In genomic region chr17:50240876-50241275, GRCh38 we compare ENCODE assay signal across 16 cellular contexts. TPM values are rescaled to one million over a fixed set of nuclear protein-coding genes. Genes with fewer than 3 reads are reported as not detected.
DNase-seq lines count a peak whose midpoint lies in the region; ATAC-seq and TF ChIP-seq lines count a peak whose summit lies in the region.
"Had no signal": no experiment of that assay in that cellular context is flagged by ENCODE, and none has a peak within 500 bp of the region (broad histone marks: within the 10 kb centered on the region; RNA-seq: fewer than 3 reads in every experiment).

No MANE protein-coding gene starts in this region.

- H3K27ac ChIP-seq in IMR-90 (ENCODE audit: insufficient read depth, low read length), result no peak overlapping the region

- H2AFZ ChIP-seq in IMR-90 (replicated peaks; ENCODE audit: low read length, poor library complexity), result no peak overlapping the region

- H2BK120ac ChIP-seq in IMR-90 (ENCODE audit: low read depth, low read length), result no peak overlapping the region

- H2AK9ac ChIP-seq in IMR-90 (replicated peaks; ENCODE audit: low read depth, low read length, poor library complexity), result no peak overlapping the region

- in situ Hi-C loops in IMR-90 (cut with MboI; ENCODE audit: low sequenced_read_pairs), result no loop called here

- H3K56ac ChIP-seq in IMR-90 (ENCODE audit: extremely low read depth, insufficient read depth, low read length), result no peak overlapping the region

- H3K79me1 ChIP-seq in IMR-90 (ENCODE audit: low read depth in 1 of 2, low read length in 2 of 2), result no peaks in the 10 kb centered on the region; a peak in 1 of 4 replicates

- H3K4me3 ChIP-seq in AG10803 (ENCODE audit: low read length) (no peak overlapping the region), IMR-90 (ENCODE audit: insufficient read depth, low read depth, low read length) (no peak overlapping the region)

- peaks cover 9% of the 10 kb centered on the region; the same call in 1 of the 2 replicates for H3K4me1 ChIP-seq in IMR-90 (ENCODE audit: control insufficient read depth, insufficient read depth, low read length)

- no peak overlapping the region for H4K8ac ChIP-seq in IMR-90 (ENCODE audit: low read depth in 2 of 2, low read length in 2 of 2)

- no peaks in the 10 kb centered on the region; the same call in 1 of the 2 replicates for H3K9me3 ChIP-seq in IMR-90 (ENCODE audit: control insufficient read depth, insufficient read depth, low read length)

- ATAC-seq in IMR-90 (ENCODE audit: low read depth) (no peak; the same call in 1 of the 2 replicates), GM21528 (IDR thresholded peaks at IDR 0.05; ENCODE audit: low FRiP score, unreplicated experiment) (no peak), HG03342 (IDR thresholded peaks at IDR 0.05; ENCODE audit: unreplicated experiment) (no peak), GM21526 (IDR thresholded peaks at IDR 0.05; ENCODE audit: low FRiP score, unreplicated experiment) (no peak)

- POLR2A ChIA-PET in IMR-90 (lab: Charles Lee; ENCODE audit: unreplicated experiment), result no interaction called here

- H3K36me3 ChIP-seq in IMR-90 (ENCODE audit: control insufficient read depth, insufficient read depth, low read length), result no peaks in the 10 kb centered on the region

- H4K5ac ChIP-seq in IMR-90 (ENCODE audit: low read depth, low read length), result no peak overlapping the region

- TF ChIP-seq CTCF in AG10803 (conservative IDR thresholded peaks at IDR 0.05; ENCODE audit: low read length), result no peak
- no peak for TF ChIP-seq CTCF in IMR-90 (conservative IDR thresholded peaks at IDR 0.05; ENCODE audit: low read depth, low read length)

- no peaks in the 10 kb centered on the region for H4K20me1 ChIP-seq in IMR-90 (ENCODE audit: insufficient read depth, low read length)

- TF ChIP-seq RAD21 in IMR-90 (IDR thresholded peaks at IDR 0.05; ENCODE audit: low read length), result no peak

- DNase-seq in AG10803 (ENCODE audit: low read depth), result peak; percentile 89
- peak; percentile 81 for DNase-seq in IMR-90
- DNase-seq in dedifferentiated amniotic fluid mesenchymal stem cell (ENCODE audit: extremely low spot score), result peak; percentile 36
- peak; percentile 18 for DNase-seq in myocyte (ENCODE audit: low read depth)
- DNase-seq in hippocampal formation (lab: John Stamatoyannopoulos, UW), result no peak
- DNase-seq: GF-D8, H9, Kasumi-1, NCI-H1417, NCI-H1930, NCI-H524, SHP77 treated with DMSO at 0.1 percent for 48 hours had no signal

- TF ChIP-seq POLR2A in IMR-90 (IDR thresholded peaks at IDR 0.05; ENCODE audit: low read depth, low read length), result no peak

- H3K4ac ChIP-seq in IMR-90 (ENCODE audit: low read depth, low read length), result no peak overlapping the region

- no peaks in the 10 kb centered on the region for H3K27me3 ChIP-seq in IMR-90 (ENCODE audit: control insufficient read depth, insufficient read depth, low read length)

- CTCF ChIA-PET in IMR-90 (lab: Yijun Ruan, JAX), result no interaction called here

- H2AK5ac ChIP-seq in IMR-90 (ENCODE audit: low read depth, low read length), result no peak overlapping the region

- no peak overlapping the region for H3K9ac ChIP-seq in IMR-90 (ENCODE audit: low read depth, low read length)

- no TSS peak for BruUV-seq in IMR-90 (replicated peaks; lab: Mats Ljungman, UMichigan)

- intact Hi-C loops in IMR-90 (cut with micrococcal nuclease), result no loop called here

- no peak overlapping the region for H4K91ac ChIP-seq in IMR-90 (ENCODE audit: insufficient read depth, low read depth, low read length)

- H3K4me2 ChIP-seq in IMR-90 (ENCODE audit: low read depth, low read length), result no peak overlapping the region

- WGBS in IMR-90 (ENCODE audit: extremely low coverage in 2 of 2, insufficient read length in 1 of 2), 2 experiments, result no CpG with 5 or more reads among the region's 1 CpG

- no peak overlapping the region for H3K23ac ChIP-seq in IMR-90 (ENCODE audit: low read depth, low read length)

- no peak overlapping the region for H3K14ac ChIP-seq in IMR-90 (replicated peaks; ENCODE audit: low read depth, low read length)

- H2BK15ac ChIP-seq in IMR-90 (ENCODE audit: low read depth, low read length), result no peak overlapping the region; the same call in 2 of the 3 replicates

- H3K18ac ChIP-seq in IMR-90 (ENCODE audit: low read depth, low read length), result no peak overlapping the region

- H3K9me1 ChIP-seq in IMR-90 (ENCODE audit: insufficient read depth, low read length), result peaks cover 5% of the 10 kb centered on the region

- H2BK5ac ChIP-seq in IMR-90 (ENCODE audit: low read depth, low read length, poor library complexity, severe bottlenecking), result no peak overlapping the region

- no peak overlapping the region for H2BK20ac ChIP-seq in IMR-90 (ENCODE audit: low read depth, low read length)

- dilution Hi-C loops in IMR-90 (cut with HindIII; ENCODE audit: low sequenced_read_pairs, unreplicated experiment), result no loop called here

TF ChIP-seq in IMR-90, 13 proteins besides CTCF, POLR2A, EP300 and RAD21:
- no peak for TF ChIP-seq BHLHE40 (IDR thresholded peaks at IDR 0.05; ENCODE audit: low read depth, low read length)
- TF ChIP-seq CEBPB (IDR thresholded peaks at IDR 0.05; ENCODE audit: low read depth, low read length), result no peak
- TF ChIP-seq RCOR1 (IDR thresholded peaks at IDR 0.05; ENCODE audit: insufficient replicate concordance, low read length), result no peak
- no peak for TF ChIP-seq MAFK (IDR thresholded peaks at IDR 0.05; ENCODE audit: low read depth, low read length)
- TF ChIP-seq MXI1 (IDR thresholded peaks at IDR 0.05; ENCODE audit: borderline replicate concordance, low read depth, low read length), result no peak
- no peak for TF ChIP-seq FOS (IDR thresholded peaks at IDR 0.05; ENCODE audit: low read depth, low read length)
- no peak for TF ChIP-seq SMC3 (IDR thresholded peaks at IDR 0.05; ENCODE audit: low read depth, low read length)
- TF ChIP-seq RFX5 (IDR thresholded peaks at IDR 0.05; ENCODE audit: low read depth, low read length), result no peak
- no peak for TF ChIP-seq CHD1 (IDR thresholded peaks at IDR 0.05; ENCODE audit: low read depth, low read length)
- no peak for TF ChIP-seq USF2 (IDR thresholded peaks at IDR 0.05; ENCODE audit: low read depth, low read length)

RNA-seq across cellular contexts. Expression of gene TMEM92, which starts 33.4 kb away (rescaled TPM):
- total RNA-seq in IMR-90 (2012; rRNA removed), result 0.18 and 0.28 TPM in 2 replicates
- polyA plus RNA-seq in IMR-90 (2012; rRNA removed), result 0.86 and 1.7 TPM in 2 replicates
- polyA plus RNA-seq in IMR-90 (2012; cell fraction: cytosol; rRNA removed), result 0.90 and 1.4 TPM in 2 replicates
- 1.0 and 1.1 TPM in 2 replicates for polyA plus RNA-seq in IMR-90 (2012; cell fraction: nucleus; rRNA removed; ENCODE audit: low replicate concordance)
- total RNA-seq in myocyte, result not detected in 2 replicates
- polyA plus RNA-seq in myocyte (2012), result 0.58 TPM
- polyA plus RNA-seq: CD14-positive monocyte had no signal

RNA-seq across cellular contexts. Expression of gene COL1A1, which starts 39.4 kb away (rescaled TPM):
- total RNA-seq in IMR-90 (2012; rRNA removed) (1,825 and 2,180 TPM in 2 replicates), myocyte (604 and 719 TPM in 2 replicates)
- 4,117 and 4,350 TPM in 2 replicates for polyA plus RNA-seq in IMR-90 (2012; rRNA removed)
- 6,648 and 7,973 TPM in 2 replicates for polyA plus RNA-seq in IMR-90 (2012; cell fraction: cytosol; rRNA removed)
- 7,018 and 18,611 TPM in 2 replicates for polyA plus RNA-seq in IMR-90 (2012; cell fraction: nucleus; rRNA removed; ENCODE audit: low replicate concordance)
- 15,153 TPM for polyA plus RNA-seq in myocyte (2012)
- polyA plus RNA-seq: CD14-positive monocyte had no signal

Comparison
In these comparisons a context has a peak if more than half of its experiments do, and no peak if none do; other contexts are left out.
1. DNase-seq: peak in AG10803 (single experiment), IMR-90 (single experiment), dedifferentiated amniotic fluid mesenchymal stem cell (single experiment) and myocyte (single experiment); none in hippocampal formation (0 of 2).